In genomic region chr7:38318803-38319416, GRCh38 we compare ENCODE assay signal across 8 cellular contexts.
DNase-seq lines count a peak whose midpoint lies in the region; ATAC-seq lines count a peak whose summit lies in the region.

No MANE protein-coding gene starts in this region.

- peak; percentile 86 for ATAC-seq in GM19025 (IDR thresholded peaks at IDR 0.05; ENCODE audit: low read depth, unreplicated experiment)
- ATAC-seq in HG03457 (IDR thresholded peaks at IDR 0.05; ENCODE audit: unreplicated experiment), result peak; percentile 69
- ATAC-seq in stimulated activated memory B cell treated with anti-CD40 and anti-IgM and Interleukin-4, amounts not matched to agents 10 μg/mL and 1 μg/mL and 100 μg/mL, for 72 hours, result peak; percentile 44

- H3K4me1 Mint-ChIP-seq in activated naive CD8-positive, alpha-beta T cell treated with anti-CD3 and anti-CD28 coated beads for 36 hours, result peaks cover 19% of the 10 kb centered on the region
- peaks cover 6% of the 10 kb centered on the region for H3K4me1 Mint-ChIP-seq in stimulated activated memory B cell treated with anti-CD40 and anti-IgM and Interleukin-4, amounts not matched to agents 10 μg/mL and 1 μg/mL and 100 μg/mL, for 72 hours

- no peaks in the 10 kb centered on the region for H3K9me3 Mint-ChIP-seq in activated naive CD8-positive, alpha-beta T cell treated with anti-CD3 and anti-CD28 coated beads for 36 hours
- no peaks in the 10 kb centered on the region for H3K9me3 Mint-ChIP-seq in stimulated activated memory B cell treated with anti-CD40 and anti-IgM and Interleukin-4, amounts not matched to agents 10 μg/mL and 1 μg/mL and 100 μg/mL, for 72 hours

- H3K36me3 Mint-ChIP-seq in activated naive CD8-positive, alpha-beta T cell treated with anti-CD3 and anti-CD28 coated beads for 36 hours, result no peaks in the 10 kb centered on the region
- H3K36me3 Mint-ChIP-seq in stimulated activated memory B cell treated with anti-CD40 and anti-IgM and Interleukin-4, amounts not matched to agents 10 μg/mL and 1 μg/mL and 100 μg/mL, for 72 hours, result no peaks in the 10 kb centered on the region

- peak overlapping the region; percentile 59 for H3K4me3 Mint-ChIP-seq in activated naive CD8-positive, alpha-beta T cell treated with anti-CD3 and anti-CD28 coated beads for 36 hours
- H3K4me3 Mint-ChIP-seq in stimulated activated memory B cell treated with anti-CD40 and anti-IgM and Interleukin-4, amounts not matched to agents 10 μg/mL and 1 μg/mL and 100 μg/mL, for 72 hours, result no peak overlapping the region

- DNase-seq in COLO829 (ENCODE audit: low spot score) (peak; percentile 84), NCI-H526 treated with DMSO at 0.1 percent for 48 hours (lab: John Stamatoyannopoulos, UW) (peak; percentile 75), hepatic stellate cell (ENCODE audit: low spot score) (peak; percentile 79)
- no peak for DNase-seq in activated naive CD8-positive, alpha-beta T cell treated with anti-CD3 and anti-CD28 coated beads for 36 hours
- no peak for DNase-seq in stimulated activated CD8-positive, alpha-beta memory T cell treated with anti-CD3 and anti-CD28 coated beads, Interleukin-4, amount 100 ng/mL, for 48 hours

- no peaks in the 10 kb centered on the region for H3K27me3 Mint-ChIP-seq in activated naive CD8-positive, alpha-beta T cell treated with anti-CD3 and anti-CD28 coated beads for 36 hours
- H3K27me3 Mint-ChIP-seq in stimulated activated memory B cell treated with anti-CD40 and anti-IgM and Interleukin-4, amounts not matched to agents 10 μg/mL and 1 μg/mL and 100 μg/mL, for 72 hours, result peaks cover 25% of the 10 kb centered on the region

- peak overlapping the region; percentile 56 for H3K27ac Mint-ChIP-seq in activated naive CD8-positive, alpha-beta T cell treated with anti-CD3 and anti-CD28 coated beads for 36 hours
- H3K27ac Mint-ChIP-seq in stimulated activated memory B cell treated with anti-CD40 and anti-IgM and Interleukin-4, amounts not matched to agents 10 μg/mL and 1 μg/mL and 100 μg/mL, for 72 hours, result no peak overlapping the region

Comparison
In these comparisons a context has a peak if more than half of its experiments do, and no peak if none do; other contexts are left out.
1. DNase-seq: peak in COLO829 (single experiment), NCI-H526 treated with DMSO at 0.1 percent for 48 hours (single experiment) and hepatic stellate cell (single experiment); none in activated naive CD8-positive, alpha-beta T cell treated with anti-CD3 and anti-CD28 coated beads for 36 hours (single experiment) and stimulated activated CD8-positive, alpha-beta memory T cell treated with anti-CD3 and anti-CD28 coated beads, Interleukin-4, amount 100 ng/mL, for 48 hours (single experiment).
2. Peak in every context shown above with its lines, with median percentiles within 50 percentile points of each other: ATAC-seq.